Comparison of ENCODE assay signal across 18 cellular contexts in the genomic region with DNA sequence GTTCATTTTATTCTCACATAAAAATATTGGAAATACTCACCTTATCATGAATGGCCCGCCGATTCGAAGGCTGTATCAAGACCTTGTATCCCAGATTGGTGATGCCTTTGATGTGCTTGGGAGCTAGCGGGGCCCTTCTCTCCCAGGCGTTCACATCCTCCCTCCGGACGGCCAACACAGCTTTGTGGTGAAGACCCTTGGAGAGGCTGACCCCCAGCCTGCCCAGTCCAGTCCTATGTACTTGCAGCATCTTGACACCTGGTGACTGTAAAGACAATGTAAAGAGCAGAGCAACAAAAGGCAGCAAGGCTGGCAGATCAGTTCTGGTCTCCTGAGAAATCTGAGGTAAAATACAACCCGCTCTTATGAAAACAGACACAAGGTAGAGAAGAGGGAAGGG. TPM values are rescaled to one million over a fixed set of nuclear protein-coding genes. Genes with fewer than 3 reads are reported as not detected.
DNase-seq lines count a peak whose midpoint lies in the region; ATAC-seq, FAIRE-seq and TF ChIP-seq lines count a peak whose summit lies in the region.
"Had no signal": no experiment of that assay in that cellular context is flagged by ENCODE, and none has a peak within 500 bp of the region (broad histone marks: within the 10 kb centered on the region; RNA-seq: fewer than 3 reads in every experiment).

No MANE protein-coding gene starts in this region.

- H3K27ac ChIP-seq in kidney (ENCODE audit: low read depth in 2 of 2, low read length in 2 of 2): no peak overlapping the region
- H3K27ac ChIP-seq in neuronal stem cell (replicated peaks; ENCODE audit: low read length): no peak overlapping the region
- no peak overlapping the region for H3K27ac ChIP-seq in MM.1S (ENCODE audit: low read length)
- H3K27ac ChIP-seq: GM23248 had no signal

- no peaks in the 10 kb centered on the region for H3K9me2 ChIP-seq in MM.1S (replicated peaks; ENCODE audit: insufficient read depth, low read length)

- H3K27ac Mint-ChIP-seq in WTC11: peak overlapping the region; percentile 66
- H3K27ac Mint-ChIP-seq: HFFc6 had no signal

- no CpG with 5 or more reads among the region's 8 CpGs for WGBS in neuronal stem cell (ENCODE audit: extremely low coverage in 2 of 2, insufficient read length in 2 of 2, insufficient replicate concordance in 1 of 2), 2 donors

- no peak overlapping the region for H2BK12ac ChIP-seq in neuronal stem cell (ENCODE audit: low read length)

- H3K27me3 Mint-ChIP-seq in WTC11 (ENCODE audit: low read depth): no peaks in the 10 kb centered on the region
- H3K27me3 Mint-ChIP-seq: CD4-positive, alpha-beta memory T cell had no signal

- H3K23ac ChIP-seq in neuronal stem cell (ENCODE audit: low read depth, low read length, poor library complexity): no peak overlapping the region

- no peaks in the 10 kb centered on the region for H3K79me2 ChIP-seq in MM.1S (ENCODE audit: low read length)

- H3K4me2 ChIP-seq in neuronal stem cell (ENCODE audit: insufficient read depth, low read length, poor library complexity, severe bottlenecking) (peak overlapping the region; percentile 18), MM.1S (ENCODE audit: low read depth, low read length) (no peak overlapping the region)

- H3K36me3 ChIP-seq in kidney (ENCODE audit: control insufficient read depth in 1 of 2, insufficient read depth in 2 of 2, low read length in 2 of 2) (no peaks in the 10 kb centered on the region), neuronal stem cell (replicated peaks in 1 of 2; ENCODE audit: control insufficient read depth in 2 of 2, insufficient read depth in 2 of 2, low read length in 2 of 2) (peaks cover 2 to 46% of the 10 kb centered on the region in 2 donors), MM.1S (replicated peaks; ENCODE audit: insufficient read depth, low read length) (no peaks in the 10 kb centered on the region)
- H3K36me3 ChIP-seq: HAP-1 had no signal

- H3K18ac ChIP-seq in neuronal stem cell (ENCODE audit: low read length): no peak overlapping the region

- H2BK5ac ChIP-seq in neuronal stem cell (ENCODE audit: low read length): no peak overlapping the region

- H3F3A ChIP-seq in MM.1S (ENCODE audit: insufficient read depth, low read length): no peaks in the 10 kb centered on the region

- H3K4me1 ChIP-seq in kidney (ENCODE audit: control insufficient read depth in 1 of 2, insufficient read depth in 1 of 2, low read depth in 1 of 2, low read length in 2 of 2) (peaks cover 0 to 8% of the 10 kb centered on the region in 2 donors), neuronal stem cell (ENCODE audit: control insufficient read depth in 2 of 2, insufficient read depth in 1 of 2, low read depth in 1 of 2, low read length in 2 of 2) (peaks cover 0 to 2% of the 10 kb centered on the region in 2 donors), MM.1S (ENCODE audit: low read length) (peaks cover 8% of the 10 kb centered on the region; the same call in 1 of the 2 replicates)

- H3K27me3 ChIP-seq in neuronal stem cell (ENCODE audit: control insufficient read depth in 3 of 3, insufficient read depth in 3 of 3, low read depth in 1 of 3, low read length in 3 of 3) (no peaks in the 10 kb centered on the region), MM.1S (replicated peaks; ENCODE audit: insufficient read depth, low read length) (no peaks in the 10 kb centered on the region)

- H3K4ac ChIP-seq in neuronal stem cell (ENCODE audit: low read length): no peak overlapping the region

- H3K4me3 Mint-ChIP-seq in WTC11: peak overlapping the region; percentile 15
- H3K4me3 Mint-ChIP-seq: CD4-positive, alpha-beta memory T cell; HFFc6 had no signal

- H4K8ac ChIP-seq in neuronal stem cell (ENCODE audit: low read depth, low read length): no peak overlapping the region

- peaks cover 61% of the 10 kb centered on the region for H3K36me3 Mint-ChIP-seq in WTC11
- H3K36me3 Mint-ChIP-seq: CD4-positive, alpha-beta memory T cell had no signal

- no peaks in the 10 kb centered on the region for H3K9me3 Mint-ChIP-seq in WTC11
- H3K9me3 Mint-ChIP-seq: HFFc6 had no signal

- H3K4me3 ChIP-seq in kidney (ENCODE audit: low read length in 2 of 2) (no peak overlapping the region), neuronal stem cell (ENCODE audit: low read length in 2 of 2) (no peak overlapping the region), MM.1S (ENCODE audit: low read length) (no peak overlapping the region)
- H3K4me3 ChIP-seq: GM23248, HAP-1 had no signal

- TF ChIP-seq CTCF in WTC11 (IDR thresholded peaks at IDR 0.05) (no peak), kidney (IDR thresholded peaks at IDR 0.05; ENCODE audit: borderline replicate concordance, extremely low read depth, insufficient read depth) (no peak), MM.1S (IDR thresholded peaks at IDR 0.05; ENCODE audit: low read length) (no peak)

- no peak overlapping the region for H4K91ac ChIP-seq in neuronal stem cell (ENCODE audit: low read depth, low read length, poor library complexity)

- no peaks in the 10 kb centered on the region for H3K9me3 ChIP-seq in kidney (ENCODE audit: control insufficient read depth in 1 of 2, low read length in 2 of 2)
- H3K9me3 ChIP-seq in neuronal stem cell (replicated peaks in 1 of 2; ENCODE audit: control insufficient read depth in 2 of 2, insufficient read depth in 1 of 2, low read depth in 1 of 2, low read length in 2 of 2): no peaks in the 10 kb centered on the region
- H3K9me3 ChIP-seq in MM.1S (replicated peaks; ENCODE audit: insufficient read depth, low read length): no peaks in the 10 kb centered on the region
- H3K9me3 ChIP-seq: HAP-1 had no signal

- DNase-seq in WTC11 (ENCODE audit: low spot score): no peak
- DNase-seq in kidney: peak; percentile 58
- no peak for DNase-seq in neuronal stem cell (ENCODE audit: low spot score)
- DNase-seq in MM.1S: no peak
- no peak for DNase-seq in epidermal melanocyte (ENCODE audit: insufficient read length, low spot score)
- DNase-seq: C1 segment of cervical spinal cord; Calu3; CD4-positive, alpha-beta memory T cell; COR-L47; DMS153; DND-41; GM23248; HFFc6 had no signal

- no peaks in the 10 kb centered on the region for H4K20me1 ChIP-seq in MM.1S (ENCODE audit: insufficient read depth, low read length)

- ATAC-seq in WTC11: no peak; the same call in 1 of the 2 replicates
- no peak for ATAC-seq in GM19351 (IDR thresholded peaks at IDR 0.05; ENCODE audit: unreplicated experiment)

- H3K9ac ChIP-seq in kidney (ENCODE audit: low read length in 2 of 2): no peak overlapping the region
- no peak overlapping the region for H3K9ac ChIP-seq in neuronal stem cell (ENCODE audit: low read depth, low read length, poor library complexity)
- H3K9ac ChIP-seq in MM.1S (ENCODE audit: low read length): no peak overlapping the region
- H3K9ac ChIP-seq: GM23248 had no signal

- no peak for FAIRE-seq in kidney (lab: Jason Lieb, UNC)
- FAIRE-seq: G401.6, GM12892, H54 had no signal

- no peak overlapping the region for H2BK15ac ChIP-seq in neuronal stem cell (ENCODE audit: low read length)

- H2AK5ac ChIP-seq in neuronal stem cell (ENCODE audit: low read depth, low read length): no peak overlapping the region

- POLR2A ChIA-PET in WTC11 (lab: Charles Lee): no interaction called here

- H3K4me1 Mint-ChIP-seq in WTC11: peaks cover 47% of the 10 kb centered on the region

- H3K14ac ChIP-seq in neuronal stem cell (ENCODE audit: low read length): no peak overlapping the region

- no peak overlapping the region for H2BK120ac ChIP-seq in neuronal stem cell (ENCODE audit: low read depth, low read length)

- H2AFZ ChIP-seq in neuronal stem cell (ENCODE audit: low read length) (no peak overlapping the region), MM.1S (ENCODE audit: low read length) (no peak overlapping the region)
- H2AFZ ChIP-seq: GM23248 had no signal

- H3K79me1 ChIP-seq in neuronal stem cell (ENCODE audit: low read depth, low read length): peaks cover 2% of the 10 kb centered on the region

- intact Hi-C loops in kidney (cut with DNase I): no loop called here

- CTCF ChIA-PET in WTC11 (lab: Charles Lee): no interaction called here

TF ChIP-seq in WTC11, 78 proteins besides CTCF, POLR2A, EP300 and RAD21:
- TF ChIP-seq JUN (CRISPR knock-in tag; IDR thresholded peaks at IDR 0.05) (no peak), FOXP1 (CRISPR knock-in tag; IDR thresholded peaks at IDR 0.05; ENCODE audit: borderline replicate concordance) (no peak), HMGA2 (CRISPR knock-in tag; IDR thresholded peaks at IDR 0.05) (no peak)
- TF ChIP-seq, protein P1, sequence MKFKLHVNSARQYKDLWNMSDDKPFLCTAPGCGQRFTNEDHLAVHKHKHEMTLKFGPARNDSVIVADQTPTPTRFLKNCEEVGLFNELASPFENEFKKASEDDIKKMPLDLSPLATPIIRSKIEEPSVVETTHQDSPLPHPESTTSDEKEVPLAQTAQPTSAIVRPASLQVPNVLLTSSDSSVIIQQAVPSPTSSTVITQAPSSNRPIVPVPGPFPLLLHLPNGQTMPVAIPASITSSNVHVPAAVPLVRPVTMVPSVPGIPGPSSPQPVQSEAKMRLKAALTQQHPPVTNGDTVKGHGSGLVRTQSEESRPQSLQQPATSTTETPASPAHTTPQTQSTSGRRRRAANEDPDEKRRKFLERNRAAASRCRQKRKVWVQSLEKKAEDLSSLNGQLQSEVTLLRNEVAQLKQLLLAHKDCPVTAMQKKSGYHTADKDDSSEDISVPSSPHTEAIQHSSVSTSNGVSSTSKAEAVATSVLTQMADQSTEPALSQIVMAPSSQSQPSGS (CRISPR knock-in tag; IDR thresholded peaks at IDR 0.05; ENCODE audit: borderline replicate concordance, low read depth): no peak

RNA-seq across cellular contexts. Expression of a gene that starts 10.6 kb away (rescaled TPM):
- total RNA-seq in WTC11 (2021) (308 to 349 TPM (median 340 TPM) in 3 replicates), kidney (24.2 TPM)
- polyA plus RNA-seq in kidney (ENCODE audit: insufficient read depth, low read depth, low replicate concordance): 4.9 TPM
- polyA plus RNA-seq in neuronal stem cell (2013, experiment 1 of 2): 54.8 TPM
- polyA plus RNA-seq in neuronal stem cell (2013, experiment 2 of 2): 57.4 TPM

Comparison
In these comparisons a context has a peak if more than half of its experiments do, and no peak if none do; other contexts are left out.
1. RNA of a gene that starts 10.6 kb away (total RNA-seq): 308 to 349 TPM in WTC11; 24.2 TPM in kidney (single experiment); every median in the first group is over 10 times any median in the second.